ENCODE assay signal across 2 cellular contexts in genomic region chr9:93083592-93084470, GRCh38.
TF ChIP-seq lines count a peak whose summit lies in the region.

No MANE protein-coding gene starts in this region.

TF ChIP-seq in HEK293, 187 proteins besides CTCF, POLR2A, EP300 and RAD21:
- TF ChIP-seq ZNF629 (tag by site-specific recombination; IDR thresholded peaks at IDR 0.05), result no peak
- TF ChIP-seq ZBTB8A (tag by site-specific recombination; IDR thresholded peaks at IDR 0.05), result no peak
- TF ChIP-seq ZIC2 (tag by site-specific recombination; IDR thresholded peaks at IDR 0.05), result peak; percentile 47
- TF ChIP-seq GLIS2 (tag by site-specific recombination; IDR thresholded peaks at IDR 0.05), result no peak
- TF ChIP-seq ZFHX2 (tag by site-specific recombination; conservative IDR thresholded peaks at IDR 0.05), result 0 out of 2 replicates have a peak, but pooled peaks have one; percentile 12

TF ChIP-seq in H1, 55 proteins besides CTCF, POLR2A, EP300 and RAD21:
- TF ChIP-seq GABPA (IDR thresholded peaks at IDR 0.05; ENCODE audit: borderline replicate concordance, insufficient read depth, low read length) (no peak), HDAC2 (IDR thresholded peaks at IDR 0.05; ENCODE audit: borderline replicate concordance in 1 of 2, low read depth in 2 of 2, low read length in 2 of 2) (no peak), SP1 (IDR thresholded peaks at IDR 0.05; ENCODE audit: low read depth, low read length) (no peak), KDM5A (IDR thresholded peaks at IDR 0.05; ENCODE audit: low read length) (no peak), RFX5 (IDR thresholded peaks at IDR 0.05; ENCODE audit: borderline replicate concordance, low read depth, low read length) (no peak), TBP (IDR thresholded peaks at IDR 0.05; ENCODE audit: low read depth, low read length) (no peak), RXRA (IDR thresholded peaks at IDR 0.05; ENCODE audit: insufficient read depth, low read depth, low read length) (no peak), CHD2 (IDR thresholded peaks at IDR 0.05; ENCODE audit: low read length) (no peak), NANOG (IDR thresholded peaks at IDR 0.05; ENCODE audit: insufficient read depth, low read depth, low read length, poor library complexity, severe bottlenecking) (no peak), SAP30 (IDR thresholded peaks at IDR 0.05; ENCODE audit: insufficient read depth, insufficient replicate concordance, low read length) (no peak), RNF2 (IDR thresholded peaks at IDR 0.05; ENCODE audit: borderline replicate concordance, low read depth, low read length, missing control alignments, poor library complexity, severe bottlenecking) (no peak), EZH2 (IDR thresholded peaks at IDR 0.05; ENCODE audit: low read depth, low read length, severe bottlenecking) (no peak), SRF (IDR thresholded peaks at IDR 0.05; ENCODE audit: low read depth, low read length) (no peak), CHD1 (IDR thresholded peaks at IDR 0.05; ENCODE audit: low read depth, low read length) (no peak)
- TF ChIP-seq, protein P1, sequence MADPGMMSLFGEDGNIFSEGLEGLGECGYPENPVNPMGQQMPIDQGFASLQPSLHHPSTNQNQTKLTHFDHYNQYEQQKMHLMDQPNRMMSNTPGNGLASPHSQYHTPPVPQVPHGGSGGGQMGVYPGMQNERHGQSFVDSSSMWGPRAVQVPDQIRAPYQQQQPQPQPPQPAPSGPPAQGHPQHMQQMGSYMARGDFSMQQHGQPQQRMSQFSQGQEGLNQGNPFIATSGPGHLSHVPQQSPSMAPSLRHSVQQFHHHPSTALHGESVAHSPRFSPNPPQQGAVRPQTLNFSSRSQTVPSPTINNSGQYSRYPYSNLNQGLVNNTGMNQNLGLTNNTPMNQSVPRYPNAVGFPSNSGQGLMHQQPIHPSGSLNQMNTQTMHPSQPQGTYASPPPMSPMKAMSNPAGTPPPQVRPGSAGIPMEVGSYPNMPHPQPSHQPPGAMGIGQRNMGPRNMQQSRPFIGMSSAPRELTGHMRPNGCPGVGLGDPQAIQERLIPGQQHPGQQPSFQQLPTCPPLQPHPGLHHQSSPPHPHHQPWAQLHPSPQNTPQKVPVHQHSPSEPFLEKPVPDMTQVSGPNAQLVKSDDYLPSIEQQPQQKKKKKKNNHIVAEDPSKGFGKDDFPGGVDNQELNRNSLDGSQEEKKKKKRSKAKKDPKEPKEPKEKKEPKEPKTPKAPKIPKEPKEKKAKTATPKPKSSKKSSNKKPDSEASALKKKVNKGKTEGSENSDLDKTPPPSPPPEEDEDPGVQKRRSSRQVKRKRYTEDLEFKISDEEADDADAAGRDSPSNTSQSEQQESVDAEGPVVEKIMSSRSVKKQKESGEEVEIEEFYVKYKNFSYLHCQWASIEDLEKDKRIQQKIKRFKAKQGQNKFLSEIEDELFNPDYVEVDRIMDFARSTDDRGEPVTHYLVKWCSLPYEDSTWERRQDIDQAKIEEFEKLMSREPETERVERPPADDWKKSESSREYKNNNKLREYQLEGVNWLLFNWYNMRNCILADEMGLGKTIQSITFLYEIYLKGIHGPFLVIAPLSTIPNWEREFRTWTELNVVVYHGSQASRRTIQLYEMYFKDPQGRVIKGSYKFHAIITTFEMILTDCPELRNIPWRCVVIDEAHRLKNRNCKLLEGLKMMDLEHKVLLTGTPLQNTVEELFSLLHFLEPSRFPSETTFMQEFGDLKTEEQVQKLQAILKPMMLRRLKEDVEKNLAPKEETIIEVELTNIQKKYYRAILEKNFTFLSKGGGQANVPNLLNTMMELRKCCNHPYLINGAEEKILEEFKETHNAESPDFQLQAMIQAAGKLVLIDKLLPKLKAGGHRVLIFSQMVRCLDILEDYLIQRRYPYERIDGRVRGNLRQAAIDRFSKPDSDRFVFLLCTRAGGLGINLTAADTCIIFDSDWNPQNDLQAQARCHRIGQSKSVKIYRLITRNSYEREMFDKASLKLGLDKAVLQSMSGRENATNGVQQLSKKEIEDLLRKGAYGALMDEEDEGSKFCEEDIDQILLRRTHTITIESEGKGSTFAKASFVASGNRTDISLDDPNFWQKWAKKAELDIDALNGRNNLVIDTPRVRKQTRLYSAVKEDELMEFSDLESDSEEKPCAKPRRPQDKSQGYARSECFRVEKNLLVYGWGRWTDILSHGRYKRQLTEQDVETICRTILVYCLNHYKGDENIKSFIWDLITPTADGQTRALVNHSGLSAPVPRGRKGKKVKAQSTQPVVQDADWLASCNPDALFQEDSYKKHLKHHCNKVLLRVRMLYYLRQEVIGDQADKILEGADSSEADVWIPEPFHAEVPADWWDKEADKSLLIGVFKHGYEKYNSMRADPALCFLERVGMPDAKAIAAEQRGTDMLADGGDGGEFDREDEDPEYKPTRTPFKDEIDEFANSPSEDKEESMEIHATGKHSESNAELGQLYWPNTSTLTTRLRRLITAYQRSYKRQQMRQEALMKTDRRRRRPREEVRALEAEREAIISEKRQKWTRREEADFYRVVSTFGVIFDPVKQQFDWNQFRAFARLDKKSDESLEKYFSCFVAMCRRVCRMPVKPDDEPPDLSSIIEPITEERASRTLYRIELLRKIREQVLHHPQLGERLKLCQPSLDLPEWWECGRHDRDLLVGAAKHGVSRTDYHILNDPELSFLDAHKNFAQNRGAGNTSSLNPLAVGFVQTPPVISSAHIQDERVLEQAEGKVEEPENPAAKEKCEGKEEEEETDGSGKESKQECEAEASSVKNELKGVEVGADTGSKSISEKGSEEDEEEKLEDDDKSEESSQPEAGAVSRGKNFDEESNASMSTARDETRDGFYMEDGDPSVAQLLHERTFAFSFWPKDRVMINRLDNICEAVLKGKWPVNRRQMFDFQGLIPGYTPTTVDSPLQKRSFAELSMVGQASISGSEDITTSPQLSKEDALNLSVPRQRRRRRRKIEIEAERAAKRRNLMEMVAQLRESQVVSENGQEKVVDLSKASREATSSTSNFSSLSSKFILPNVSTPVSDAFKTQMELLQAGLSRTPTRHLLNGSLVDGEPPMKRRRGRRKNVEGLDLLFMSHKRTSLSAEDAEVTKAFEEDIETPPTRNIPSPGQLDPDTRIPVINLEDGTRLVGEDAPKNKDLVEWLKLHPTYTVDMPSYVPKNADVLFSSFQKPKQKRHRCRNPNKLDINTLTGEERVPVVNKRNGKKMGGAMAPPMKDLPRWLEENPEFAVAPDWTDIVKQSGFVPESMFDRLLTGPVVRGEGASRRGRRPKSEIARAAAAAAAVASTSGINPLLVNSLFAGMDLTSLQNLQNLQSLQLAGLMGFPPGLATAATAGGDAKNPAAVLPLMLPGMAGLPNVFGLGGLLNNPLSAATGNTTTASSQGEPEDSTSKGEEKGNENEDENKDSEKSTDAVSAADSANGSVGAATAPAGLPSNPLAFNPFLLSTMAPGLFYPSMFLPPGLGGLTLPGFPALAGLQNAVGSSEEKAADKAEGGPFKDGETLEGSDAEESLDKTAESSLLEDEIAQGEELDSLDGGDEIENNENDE (IDR thresholded peaks at IDR 0.05; ENCODE audit: insufficient replicate concordance, low read length), result no peak
- TF ChIP-seq, protein P2, sequence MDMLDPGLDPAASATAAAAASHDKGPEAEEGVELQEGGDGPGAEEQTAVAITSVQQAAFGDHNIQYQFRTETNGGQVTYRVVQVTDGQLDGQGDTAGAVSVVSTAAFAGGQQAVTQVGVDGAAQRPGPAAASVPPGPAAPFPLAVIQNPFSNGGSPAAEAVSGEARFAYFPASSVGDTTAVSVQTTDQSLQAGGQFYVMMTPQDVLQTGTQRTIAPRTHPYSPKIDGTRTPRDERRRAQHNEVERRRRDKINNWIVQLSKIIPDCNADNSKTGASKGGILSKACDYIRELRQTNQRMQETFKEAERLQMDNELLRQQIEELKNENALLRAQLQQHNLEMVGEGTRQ (IDR thresholded peaks at IDR 0.05; ENCODE audit: low read length), result no peak
